ENCODE assay signal across 25 cellular contexts in the genomic region with DNA sequence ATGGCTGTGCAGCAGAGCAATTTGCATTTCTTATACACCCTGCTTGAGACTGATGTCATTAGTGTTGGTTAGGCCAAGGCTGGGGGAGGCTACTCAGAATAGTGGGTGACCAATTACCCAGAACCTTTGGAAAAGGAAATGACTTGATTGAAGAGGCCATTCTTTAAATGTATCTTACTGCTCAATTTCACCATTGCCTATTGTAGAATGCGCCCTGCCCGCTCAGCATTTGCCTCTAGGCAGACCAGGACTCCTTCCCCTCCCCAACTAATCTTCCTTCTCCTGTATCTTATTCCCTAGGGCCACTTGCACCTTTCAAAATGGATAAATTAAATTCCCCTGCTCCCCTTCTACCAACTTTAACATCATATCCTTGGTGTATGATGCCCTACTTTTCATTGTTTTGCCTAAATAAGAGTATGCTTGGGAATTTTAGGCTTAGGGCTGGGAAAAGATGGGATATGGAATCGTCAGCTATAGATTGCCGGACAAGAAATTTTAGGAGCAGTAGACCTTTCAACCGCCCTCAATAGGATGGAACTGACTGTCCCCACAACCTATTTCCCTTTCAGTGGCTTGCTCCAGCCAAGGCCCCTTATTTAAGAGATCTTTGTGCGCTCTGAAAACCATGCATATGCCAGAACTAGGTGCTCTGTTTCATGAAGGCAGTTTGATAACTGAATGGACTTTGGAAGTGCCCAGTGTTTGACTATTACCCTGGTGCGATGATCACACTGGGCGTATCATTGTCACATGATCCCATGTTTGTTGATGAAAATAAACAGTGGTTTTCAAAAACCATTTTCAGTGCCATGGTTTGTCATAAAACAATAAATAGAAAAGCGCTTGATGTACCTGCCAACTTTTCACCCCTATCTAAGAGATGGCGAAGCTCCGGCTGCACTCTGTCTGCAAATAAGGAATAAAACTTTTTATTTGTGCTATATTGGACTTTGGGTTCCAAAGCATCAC.
DNase-seq lines count a peak whose midpoint lies in the region; ATAC-seq, FAIRE-seq and TF ChIP-seq lines count a peak whose summit lies in the region.
"Had no signal": no experiment of that assay in that cellular context is flagged by ENCODE, and none has a peak within 500 bp of the region (broad histone marks: within the 10 kb centered on the region; RNA-seq: fewer than 3 reads in every experiment).

No MANE protein-coding gene starts in this region.

- DNase-seq in HuH-7 (ENCODE audit: low spot score) (peak; percentile 52), WTC11 (ENCODE audit: low spot score) (no peak), HepG2 (ENCODE audit: low spot score) (peak; percentile 88), small intestine (peak; percentile 97), hippocampal formation (lab: John Stamatoyannopoulos, UW) (no peak), NCI-H69 (lab: John Stamatoyannopoulos, UW) (no peak)
- DNase-seq: DMS 273 treated with DMSO at 0.1 percent for 48 hours; GF-D8; KBM-7; MG63; NCI-H1092 treated with DMSO at 0.1 percent for 48 hours; NCI-H1694 treated with DMSO at 0.1 percent for 48 hours; NCI-H2107; NCI-H2227 treated with DMSO at 0.1 percent for 48 hours; NCI-H526; NK-92 treated with Interleukin-12 subunit alpha and Interleukin-12 subunit beta, amount 100 ng/mL, for 24 hours had no signal

- BruUV-seq in HepG2 (replicated peaks; lab: Mats Ljungman, UMichigan) = TSS peak; percentile 86

- no peaks in the 10 kb centered on the region for H4K20me1 ChIP-seq in HepG2 (ENCODE audit: insufficient read depth, low read length)
- H4K20me1 ChIP-seq: BLaER1 treated with 17β-estradiol and CSF1 and Interleukin-3, amounts not matched to agents 10 nM and 100 nM had no signal

- FAIRE-seq in HepG2 (lab: Jason Lieb, UNC) (no peak), small intestine (lab: Jason Lieb, UNC) (no peak)
- FAIRE-seq: A204.1, GM12891, GM18507, HTR-8/SVneo had no signal

- TF ChIP-seq CTCF in WTC11 (IDR thresholded peaks at IDR 0.05) = no peak
- TF ChIP-seq CTCF in HepG2 (CRISPR knock-in tag; IDR thresholded peaks at IDR 0.05) = no peak

- ATAC-seq in WTC11 = no peak
- ATAC-seq in HepG2 = peak; percentile 44
- ATAC-seq in activated CD4-positive, CD25-positive, alpha-beta regulatory T cell treated with anti-CD3 and anti-CD28 coated beads, Interleukin-2, amount 50 U/mL, for 24 hours = no peak
- ATAC-seq: GM23338, HCT116 had no signal

- TF ChIP-seq EP300 in HepG2 (IDR thresholded peaks at IDR 0.05; ENCODE audit: low read depth in 2 of 2, low read length in 2 of 2) (peak in 1 of 2 experiments; percentile 90; a peak in 2 of 4 replicates), HepG2 (CRISPR knock-in tag; IDR thresholded peaks at IDR 0.05; ENCODE audit: borderline replicate concordance) (peak; percentile 74; the same call in 1 of the 2 replicates)

- H3K4me1 ChIP-seq in HepG2 (ENCODE audit: insufficient read depth, low read length) = peaks cover 78% of the 10 kb centered on the region
- H3K4me1 ChIP-seq in small intestine (ENCODE audit: control insufficient read depth in 2 of 2, insufficient read depth in 1 of 2, low read depth in 1 of 2, low read length in 1 of 2) = peaks cover 4 to 6% of the 10 kb centered on the region in 2 donors

- no peaks in the 10 kb centered on the region for H3K79me2 ChIP-seq in HepG2 (ENCODE audit: insufficient read depth, low read length)

- CTCF ChIA-PET in WTC11 (lab: Charles Lee) = no interaction called here
- CTCF ChIA-PET in HepG2 (lab: Yijun Ruan, JAX; ENCODE audit: low intra/inter-chr PET ratio, low total read pairs) = no interaction called here

- H3K9me3 Mint-ChIP-seq in WTC11 = no peaks in the 10 kb centered on the region
- H3K9me3 Mint-ChIP-seq: GM23338 had no signal

- intact Hi-C loops in HepG2 (cut with micrococcal nuclease; ENCODE audit: unreplicated experiment) = loop anchor here (5.0 kb wide), 2 partner anchors 93 to 123 kb away; a partner anchor contains a TSS

- peak overlapping the region in 1 of 3 experiments; percentile 9; a peak in 1 of 6 replicates for H3K4me3 ChIP-seq in HepG2 (replicated peaks in 1 of 3; ENCODE audit: insufficient read depth in 1 of 3, low read depth in 2 of 3, low read length in 3 of 3)
- H3K4me3 ChIP-seq in small intestine (ENCODE audit: low read depth in 1 of 2, low read length in 2 of 2) = no peak overlapping the region
- H3K4me3 ChIP-seq: BLaER1 treated with 17β-estradiol and CSF1 and Interleukin-3, amounts not matched to agents 10 nM and 100 nM; GM23338; MG63 had no signal

- WGBS in HepG2 (ENCODE audit: low lambda C conversion rate) = 49% methylated on average over 11 of the region's 11 CpGs
- 38 to 74% (median 51%) methylated on average over 11 of the region's 11 CpGs for WGBS in small intestine, 3 donors

- no peaks in the 10 kb centered on the region for H3K9me3 ChIP-seq in HepG2 (ENCODE audit: low read length)
- H3K9me3 ChIP-seq in small intestine (ENCODE audit: control insufficient read depth, low read depth) = no peaks in the 10 kb centered on the region
- H3K9me3 ChIP-seq: BLaER1 treated with 17β-estradiol and CSF1 and Interleukin-3, amounts not matched to agents 10 nM and 100 nM; MG63 had no signal

- H3K36me3 Mint-ChIP-seq in WTC11 = no peaks in the 10 kb centered on the region

- no peak overlapping the region for H3K4me3 Mint-ChIP-seq in WTC11
- H3K4me3 Mint-ChIP-seq: GM23338 had no signal

- TF ChIP-seq RAD21 in HepG2 (CRISPR knock-in tag; IDR thresholded peaks at IDR 0.05) = no peak

- peak overlapping the region; percentile 66 for H3K4me2 ChIP-seq in HepG2 (ENCODE audit: low read depth, low read length)
- H3K4me2 ChIP-seq: BLaER1 treated with 17β-estradiol and CSF1 and Interleukin-3, amounts not matched to agents 10 nM and 100 nM; GM23338 had no signal

- POLR2A ChIA-PET in WTC11 (lab: Charles Lee) (no interaction called here), HepG2 (lab: Yijun Ruan, JAX) (interaction anchor here (0.6 to 2.2 kb wide), 6 partner anchors 35 to 124 kb away, joined by 3 to 16 read pairs (median 5); no protein-coding TSS in a partner anchor)

- no peak overlapping the region for H3K27ac Mint-ChIP-seq in WTC11
- H3K27ac Mint-ChIP-seq: GM23338 had no signal

- no peak overlapping the region for H2AFZ ChIP-seq in HepG2 (ENCODE audit: low read length)
- H2AFZ ChIP-seq: GM23338 had no signal

- peak; percentile 36 to 44; a peak in 2 of 4 replicates for TF ChIP-seq POLR2A in HepG2 (IDR thresholded peaks at IDR 0.05; ENCODE audit: insufficient read depth in 1 of 2, low read depth in 2 of 2, low read length in 2 of 2)

- H3K4me1 Mint-ChIP-seq in WTC11 = peaks cover 4% of the 10 kb centered on the region

- H3K9ac ChIP-seq in HepG2 (ENCODE audit: insufficient read depth, low read depth, low read length) = peak overlapping the region; percentile 64
- H3K9ac ChIP-seq: BLaER1 treated with 17β-estradiol and CSF1 and Interleukin-3, amounts not matched to agents 10 nM and 100 nM had no signal

- H3K27me3 ChIP-seq in HepG2 (ENCODE audit: control insufficient read depth in 1 of 2, insufficient read depth in 2 of 2, low read length in 2 of 2) = no peaks in the 10 kb centered on the region
- H3K27me3 ChIP-seq in small intestine (ENCODE audit: control insufficient read depth in 2 of 2, insufficient read depth in 2 of 2, low read length in 2 of 2) = no peaks in the 10 kb centered on the region
- H3K27me3 ChIP-seq: BLaER1 treated with 17β-estradiol and CSF1 and Interleukin-3, amounts not matched to agents 10 nM and 100 nM; MG63 had no signal

- H3K36me3 ChIP-seq in HepG2 (replicated peaks in 1 of 2; ENCODE audit: control insufficient read depth in 1 of 2, insufficient read depth in 2 of 2, low read length in 2 of 2) (no peaks in the 10 kb centered on the region), small intestine (ENCODE audit: control insufficient read depth in 2 of 2, insufficient read depth in 2 of 2, low read length in 2 of 2) (no peaks in the 10 kb centered on the region)
- H3K36me3 ChIP-seq: BLaER1 treated with 17β-estradiol and CSF1 and Interleukin-3, amounts not matched to agents 10 nM and 100 nM; MG63 had no signal

- H3K27ac ChIP-seq in HepG2 (ENCODE audit: extremely low read length, insufficient read depth, low read length) = peak overlapping the region; percentile 91
- peak overlapping the region; percentile 73 to 79 for H3K27ac ChIP-seq in small intestine (ENCODE audit: low read depth in 1 of 2, low read length in 1 of 2)
- H3K27ac ChIP-seq: BLaER1 treated with 17β-estradiol and CSF1 and Interleukin-3, amounts not matched to agents 10 nM and 100 nM; RWPE1 had no signal

- no peaks in the 10 kb centered on the region for H3K27me3 Mint-ChIP-seq in WTC11 (ENCODE audit: low read depth)

- in situ Hi-C loops in HepG2 (cut with HindIII; ENCODE audit: extremely low pct_ligation_motif_present, low pct_unique_long_range_greater_than_20kb) = no loop called here

TF ChIP-seq in WTC11, 78 proteins besides CTCF, POLR2A, EP300 and RAD21:
- TF ChIP-seq CBFB (CRISPR knock-in tag; IDR thresholded peaks at IDR 0.05; ENCODE audit: low read depth) (no peak), GABPB1 (CRISPR knock-in tag; IDR thresholded peaks at IDR 0.05) (peak; percentile 57)

TF ChIP-seq in HepG2, 621 proteins besides CTCF, POLR2A, EP300 and RAD21 (continues in another document):
- TF ChIP-seq SOX5 (CRISPR knock-in tag; IDR thresholded peaks at IDR 0.05; ENCODE audit: borderline replicate concordance) (peak; percentile 79; the same call in 1 of the 2 replicates), THYN1 (CRISPR knock-in tag; IDR thresholded peaks at IDR 0.05; ENCODE audit: borderline replicate concordance, low read depth) (no peak), ZNF724P (CRISPR knock-in tag; IDR thresholded peaks at IDR 0.05; ENCODE audit: borderline replicate concordance) (no peak), ZNF317 (CRISPR knock-in tag; IDR thresholded peaks at IDR 0.05) (no peak)
- TF ChIP-seq, protein P1, sequence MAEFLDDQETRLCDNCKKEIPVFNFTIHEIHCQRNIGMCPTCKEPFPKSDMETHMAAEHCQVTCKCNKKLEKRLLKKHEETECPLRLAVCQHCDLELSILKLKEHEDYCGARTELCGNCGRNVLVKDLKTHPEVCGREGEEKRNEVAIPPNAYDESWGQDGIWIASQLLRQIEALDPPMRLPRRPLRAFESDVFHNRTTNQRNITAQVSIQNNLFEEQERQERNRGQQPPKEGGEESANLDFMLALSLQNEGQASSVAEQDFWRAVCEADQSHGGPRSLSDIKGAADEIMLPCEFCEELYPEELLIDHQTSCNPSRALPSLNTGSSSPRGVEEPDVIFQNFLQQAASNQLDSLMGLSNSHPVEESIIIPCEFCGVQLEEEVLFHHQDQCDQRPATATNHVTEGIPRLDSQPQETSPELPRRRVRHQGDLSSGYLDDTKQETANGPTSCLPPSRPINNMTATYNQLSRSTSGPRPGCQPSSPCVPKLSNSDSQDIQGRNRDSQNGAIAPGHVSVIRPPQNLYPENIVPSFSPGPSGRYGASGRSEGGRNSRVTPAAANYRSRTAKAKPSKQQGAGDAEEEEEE (CRISPR knock-in tag; IDR thresholded peaks at IDR 0.05; ENCODE audit: borderline replicate concordance) = no peak

Comparison
In these comparisons a context has a peak if more than half of its experiments do, and no peak if none do; other contexts are left out.
1. DNase-seq: peak in HuH-7 (single experiment), HepG2 (single experiment) and small intestine (single experiment); none in WTC11 (single experiment), hippocampal formation (0 of 2) and NCI-H69 (single experiment).